36 cellular contexts compared by ENCODE assay signal in the genomic region with DNA sequence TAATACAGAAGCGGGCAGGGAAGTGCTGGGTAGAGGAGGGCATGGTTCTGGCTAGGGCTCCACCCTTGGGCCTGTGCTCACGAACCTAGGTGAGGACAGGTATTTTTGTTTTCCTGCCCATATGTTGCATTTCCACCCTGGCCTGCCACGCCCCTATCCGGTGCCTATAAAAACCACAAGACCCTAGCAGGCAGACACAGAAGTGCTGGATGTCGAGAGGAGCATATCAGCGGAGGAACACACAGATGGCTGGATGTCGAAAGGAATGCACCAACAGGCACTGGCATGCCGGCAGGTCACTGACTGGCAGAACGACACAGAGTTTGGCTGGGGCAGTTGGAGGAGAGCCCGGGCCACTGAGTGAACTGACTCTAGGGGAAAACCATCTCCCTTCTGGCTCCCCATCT.
A peak's percentile ranks its signal among the peaks of the same experiment; 100 is the strongest.
DNase-seq lines count a peak whose midpoint lies in the region; ATAC-seq and TF ChIP-seq lines count a peak whose summit lies in the region.
"Had no signal": no experiment of that assay in that cellular context is flagged by ENCODE, and none has a peak within 500 bp of the region (broad histone marks: within the 10 kb centered on the region; RNA-seq: fewer than 3 reads in every experiment).

No MANE protein-coding gene starts in this region.

- peak; percentile 5 for DNase-seq in Ammon's horn (ENCODE audit: low spot score)
- peak; percentile 5 for DNase-seq in NCI-H2171 (lab: John Stamatoyannopoulos, UW)
- peak; percentile 70 to 84 for DNase-seq in cerebellar nuclear complex (lab: John Stamatoyannopoulos, UW)
- peak; percentile 40 for DNase-seq in left cardiac atrium
- DNase-seq in activated T-cell treated with anti-CD3 and anti-CD28 coated beads, Interleukin-2, amount 50 U/mL, for 72 hours, result no peak
- no peak for DNase-seq in OCI-LY7 (ENCODE audit: low spot score)
- DNase-seq: activated CD4-positive, alpha-beta T cell treated with anti-CD3 and anti-CD28 coated beads for 4 hours; activated CD8-positive, alpha-beta memory T cell treated with anti-CD3 and anti-CD28 coated beads for 24 hours; activated T-cell treated with anti-CD3 and anti-CD28 coated beads for 4 hours; amygdala; brain microvascular endothelial cell; Calu3; DND-41; effector CD4-positive, alpha-beta T cell; erythroblast; foreskin melanocyte; mesendoderm; NCI-H1092 treated with DMSO at 0.1 percent for 48 hours; NCI-H187 treated with DMSO at 0.1 percent for 48 hours; NCI-H526; NK-92 treated with Interleukin-12 subunit alpha and Interleukin-12 subunit beta, amount 100 ng/mL, for 24 hours; pancreas; PC-9; SIG-M5; stimulated activated CD4-positive, alpha-beta T cell treated with anti-CD3 and anti-CD28 coated beads, Interleukin-1b, Interleukin-23, amount 100 ng/mL, for 48 hours; stimulated activated naive CD8-positive, alpha-beta T cell treated with anti-CD3 and anti-CD28 coated beads, Interleukin-15, amount 100 ng/mL, for 72 hours; SW 1271; T-helper 9 cell; uterus had no signal

- CTCF ChIA-PET in OCI-LY7 (lab: Charles Lee; ENCODE audit: unreplicated experiment), result no interaction called here

- H3K36me3 Mint-ChIP-seq in activated T-cell treated with anti-CD3 and anti-CD28 coated beads, Interleukin-2, amount 50 U/mL, for 72 hours (ENCODE audit: insufficient read depth in 2 of 2), result no peaks in the 10 kb centered on the region
- H3K36me3 Mint-ChIP-seq: activated naive CD4-positive, alpha-beta T cell treated with anti-CD3 and anti-CD28 coated beads, Interleukin-2, amount 50 U/mL, for 72 hours; neural progenitor cell had no signal

- BruUV-seq in OCI-LY7 (replicated peaks; lab: Mats Ljungman, UMichigan), result no TSS peak

- intact Hi-C loops in left cardiac atrium (cut with DNase I) (no loop called here), OCI-LY7 (cut with micrococcal nuclease; ENCODE audit: unreplicated experiment) (no loop called here)

- no peak overlapping the region for H2AFZ ChIP-seq in OCI-LY7 (ENCODE audit: low read length)
- H2AFZ ChIP-seq: hepatocyte, neural progenitor cell, PC-9 had no signal

- peak; percentile 66 to 79 for ATAC-seq in left cardiac atrium
- ATAC-seq in GM19328 (IDR thresholded peaks at IDR 0.05; ENCODE audit: unreplicated experiment), result no peak
- no peak for ATAC-seq in activated T-cell treated with anti-CD3 and anti-CD28 coated beads, Interleukin-2, amount 50 U/mL, for 72 hours (replicated peaks in 1 of 2)
- no peak for ATAC-seq in GM21360 (IDR thresholded peaks at IDR 0.05; ENCODE audit: unreplicated experiment)
- ATAC-seq: activated naive CD4-positive, alpha-beta T cell treated with anti-CD3 and anti-CD28 coated beads, Interleukin-2, amount 50 U/mL, for 72 hours; K562; pancreas; stimulated activated naive CD8-positive, alpha-beta T cell treated with anti-CD3 and anti-CD28 coated beads, Interleukin-15, amount 100 ng/mL, for 72 hours had no signal

- POLR2A ChIA-PET in OCI-LY7 (lab: Charles Lee), result no interaction called here

- no peaks in the 10 kb centered on the region for H3K4me1 ChIP-seq in OCI-LY7 (ENCODE audit: insufficient read depth, low read length, poor library complexity, severe bottlenecking)
- H3K4me1 ChIP-seq: neural progenitor cell, uterus had no signal

- H3K79me2 ChIP-seq in OCI-LY7 (ENCODE audit: insufficient read depth, low read depth, low read length), result no peaks in the 10 kb centered on the region
- H3K79me2 ChIP-seq: hepatocyte had no signal

- H3K27ac Mint-ChIP-seq in activated T-cell treated with anti-CD3 and anti-CD28 coated beads, Interleukin-2, amount 50 U/mL, for 72 hours, result no peak overlapping the region
- H3K27ac Mint-ChIP-seq: activated naive CD4-positive, alpha-beta T cell treated with anti-CD3 and anti-CD28 coated beads, Interleukin-2, amount 50 U/mL, for 72 hours; neural progenitor cell; stimulated activated naive CD8-positive, alpha-beta T cell treated with anti-CD3 and anti-CD28 coated beads, Interleukin-15, amount 100 ng/mL, for 72 hours had no signal

- H3K4me3 Mint-ChIP-seq in activated T-cell treated with anti-CD3 and anti-CD28 coated beads, Interleukin-2, amount 50 U/mL, for 72 hours, result no peak overlapping the region
- H3K4me3 Mint-ChIP-seq: neural progenitor cell; stimulated activated naive CD8-positive, alpha-beta T cell treated with anti-CD3 and anti-CD28 coated beads, Interleukin-15, amount 100 ng/mL, for 72 hours had no signal

- no peaks in the 10 kb centered on the region for H3K4me1 Mint-ChIP-seq in activated T-cell treated with anti-CD3 and anti-CD28 coated beads, Interleukin-2, amount 50 U/mL, for 72 hours (ENCODE audit: low read depth)
- H3K4me1 Mint-ChIP-seq: stimulated activated naive CD8-positive, alpha-beta T cell treated with anti-CD3 and anti-CD28 coated beads, Interleukin-15, amount 100 ng/mL, for 72 hours had no signal

- H3K4me3 ChIP-seq in OCI-LY7 (ENCODE audit: low read depth, low read length, poor library complexity, severe bottlenecking), result no peak overlapping the region
- H3K4me3 ChIP-seq: hepatocyte, K562, neural progenitor cell, pancreas, PC-9, uterus had no signal

- no peak overlapping the region for H3K27ac ChIP-seq in OCI-LY7 (ENCODE audit: low read depth, low read length, poor library complexity, severe bottlenecking)
- H3K27ac ChIP-seq: brain microvascular endothelial cell, hepatocyte, neural progenitor cell, pancreas, PC-9, uterus, VCaP had no signal

- H4K20me1 ChIP-seq in OCI-LY7 (ENCODE audit: insufficient read depth, low read length), result no peaks in the 10 kb centered on the region

- H3K9me3 Mint-ChIP-seq in activated T-cell treated with anti-CD3 and anti-CD28 coated beads, Interleukin-2, amount 50 U/mL, for 72 hours, result no peaks in the 10 kb centered on the region
- H3K9me3 Mint-ChIP-seq: activated naive CD4-positive, alpha-beta T cell treated with anti-CD3 and anti-CD28 coated beads, Interleukin-2, amount 50 U/mL, for 72 hours; neural progenitor cell; stimulated activated naive CD8-positive, alpha-beta T cell treated with anti-CD3 and anti-CD28 coated beads, Interleukin-15, amount 100 ng/mL, for 72 hours had no signal

- H3K9me3 ChIP-seq in OCI-LY7 (ENCODE audit: low read length), result no peaks in the 10 kb centered on the region
- H3K9me3 ChIP-seq: pancreas, uterus had no signal

- no peaks in the 10 kb centered on the region for H3K27me3 Mint-ChIP-seq in activated T-cell treated with anti-CD3 and anti-CD28 coated beads, Interleukin-2, amount 50 U/mL, for 72 hours (ENCODE audit: low read depth)
- H3K27me3 Mint-ChIP-seq: stimulated activated naive CD8-positive, alpha-beta T cell treated with anti-CD3 and anti-CD28 coated beads, Interleukin-15, amount 100 ng/mL, for 72 hours had no signal

- no peak for TF ChIP-seq CTCF in OCI-LY7 (conservative IDR thresholded peaks at IDR 0.05; ENCODE audit: low read length)

- no peaks in the 10 kb centered on the region for H3K9me2 ChIP-seq in OCI-LY7 (ENCODE audit: insufficient read depth, low read length)

- no peaks in the 10 kb centered on the region for H3K36me3 ChIP-seq in OCI-LY7 (ENCODE audit: insufficient read depth, low read length)
- H3K36me3 ChIP-seq: brain microvascular endothelial cell, neural progenitor cell, pancreas, uterus had no signal

- H3K4me2 ChIP-seq in OCI-LY7 (ENCODE audit: low read length), result no peak overlapping the region
- H3K4me2 ChIP-seq: hepatocyte, neural progenitor cell, PC-9 had no signal

Comparison
In these comparisons a context has a peak if more than half of its experiments do, and no peak if none do; other contexts are left out.
1. DNase-seq: peak in Ammon's horn (single experiment), NCI-H2171 (single experiment), cerebellar nuclear complex (2 of 2) and left cardiac atrium (single experiment); none in activated T-cell treated with anti-CD3 and anti-CD28 coated beads, Interleukin-2, amount 50 U/mL, for 72 hours (0 of 2) and OCI-LY7 (single experiment).
2. ATAC-seq: peak in left cardiac atrium (2 of 2); none in GM19328 (single experiment), activated T-cell treated with anti-CD3 and anti-CD28 coated beads, Interleukin-2, amount 50 U/mL, for 72 hours (0 of 2) and GM21360 (single experiment).